ENCODE assay signal across 29 cellular contexts in genomic region chr2:238853724-238854123, GRCh38. TPM values are rescaled to one million over a fixed set of nuclear protein-coding genes. Genes with fewer than 3 reads are reported as not detected.
DNase-seq lines count a peak whose midpoint lies in the region; ATAC-seq and TF ChIP-seq lines count a peak whose summit lies in the region.
"Had no signal": no experiment of that assay in that cellular context is flagged by ENCODE, and none has a peak within 500 bp of the region (broad histone marks: within the 10 kb centered on the region; RNA-seq: fewer than 3 reads in every experiment).

No MANE protein-coding gene starts in this region.

- intact Hi-C loops in sigmoid colon (cut with DNase I): no loop called here
- intact Hi-C loops in activated CD8-positive, alpha-beta T cell treated with anti-CD3 and anti-CD28 coated beads for 36 hours (cut with micrococcal nuclease): no loop called here

- TF ChIP-seq EP300 in sigmoid colon (IDR thresholded peaks at IDR 0.05): no peak

- H3K27me3 ChIP-seq in sigmoid colon: peaks cover 0 to 3% (median 0%) of the 10 kb centered on the region in 3 donors

- DNase-seq in AG09309 (ENCODE audit: low read depth) (no peak), HFFc6 (no peak), fibroblast of the aortic adventitia (ENCODE audit: low read depth) (peak; percentile 60), sigmoid colon (peak; percentile 55), HUDEP-2 (lab: John Stamatoyannopoulos, UW; ENCODE audit: unreplicated experiment in 76 of 76) (no peak)
- DNase-seq in activated T-cell treated with anti-CD3 and anti-CD28 coated beads, Interleukin-2, amount 50 U/mL, for 4 hours: no peak
- no peak for DNase-seq in activated CD8-positive, alpha-beta T cell treated with anti-CD3 and anti-CD28 coated beads for 36 hours
- DNase-seq: ACHN; activated CD4-positive, alpha-beta T cell treated with anti-CD3 and anti-CD28 coated beads, Interleukin-2, amount 50 U/mL, for 48 hours; activated CD4-positive, CD25-positive, alpha-beta regulatory T cell; C1 segment of cervical spinal cord; Caco-2; dermis blood vessel endothelial cell; DMS79; HCEC 1CT; heart left ventricle; left cardiac atrium; NCI-H1417; NCI-H2081 treated with DMSO at 0.1 percent for 48 hours; NCI-H226; NCI-H69; SJCRH30; tibial artery had no signal

- peak overlapping the region in 3 of 4 donors; percentile 92 to 97 (median 96) for H3K27ac ChIP-seq in sigmoid colon
- H3K27ac ChIP-seq: SJCRH30, tibial artery had no signal

- H3K9me3 Mint-ChIP-seq in HFFc6: no peaks in the 10 kb centered on the region
- no peaks in the 10 kb centered on the region for H3K9me3 Mint-ChIP-seq in activated T-cell treated with anti-CD3 and anti-CD28 coated beads, Interleukin-2, amount 50 U/mL, for 4 hours
- no peaks in the 10 kb centered on the region for H3K9me3 Mint-ChIP-seq in activated CD8-positive, alpha-beta T cell treated with anti-CD3 and anti-CD28 coated beads for 36 hours
- H3K9me3 Mint-ChIP-seq: central memory CD8-positive, alpha-beta T cell; memory B cell; stimulated activated naive CD8-positive, alpha-beta T cell treated with anti-CD3 and anti-CD28 coated beads, Interleukin-15, Interleukin-2, amounts not matched to agents 100 ng/mL and 50 ng/mL, for 24 hours had no signal

- ATAC-seq in HG03159 (IDR thresholded peaks at IDR 0.05; ENCODE audit: unreplicated experiment): no peak
- no peak for ATAC-seq in activated T-cell treated with anti-CD3 and anti-CD28 coated beads, Interleukin-2, amount 50 U/mL, for 4 hours
- ATAC-seq in activated CD8-positive, alpha-beta T cell treated with anti-CD3 and anti-CD28 coated beads for 36 hours: no peak
- ATAC-seq: heart left ventricle, left cardiac atrium had no signal

- CTCF ChIA-PET in activated CD8-positive, alpha-beta T cell treated with anti-CD3 and anti-CD28 coated beads for 36 hours (lab: Charles Lee): no interaction called here

- H3K36me3 ChIP-seq in sigmoid colon: no peaks in the 10 kb centered on the region
- H3K36me3 ChIP-seq: heart left ventricle, SJCRH30, tibial artery had no signal

- H3K27ac Mint-ChIP-seq in HFFc6: peak overlapping the region; percentile 98
- H3K27ac Mint-ChIP-seq in activated CD8-positive, alpha-beta T cell treated with anti-CD3 and anti-CD28 coated beads for 36 hours: no peak overlapping the region
- H3K27ac Mint-ChIP-seq: activated naive CD8-positive, alpha-beta T cell; memory B cell; progenitor cell of endocrine pancreas; stimulated activated naive CD8-positive, alpha-beta T cell treated with anti-CD3 and anti-CD28 coated beads, Interleukin-15, Interleukin-2, amounts not matched to agents 100 ng/mL and 50 ng/mL, for 24 hours had no signal

- H3K4me1 ChIP-seq in sigmoid colon: peaks cover 0 to 59% (median 29%) of the 10 kb centered on the region in 4 donors
- H3K4me1 ChIP-seq: Caco-2, SJCRH30 had no signal

- 84% methylated on average over 9 of the region's 9 CpGs for WGBS in sigmoid colon, 2 donors

- peaks cover 75% of the 10 kb centered on the region for H3K4me1 Mint-ChIP-seq in HFFc6 (ENCODE audit: low read depth)
- no peaks in the 10 kb centered on the region for H3K4me1 Mint-ChIP-seq in activated T-cell treated with anti-CD3 and anti-CD28 coated beads, Interleukin-2, amount 50 U/mL, for 4 hours (ENCODE audit: low read depth)
- H3K4me1 Mint-ChIP-seq in activated CD8-positive, alpha-beta T cell treated with anti-CD3 and anti-CD28 coated beads for 36 hours (ENCODE audit: low read depth): no peaks in the 10 kb centered on the region
- H3K4me1 Mint-ChIP-seq: central memory CD8-positive, alpha-beta T cell; memory B cell had no signal

- TF ChIP-seq POLR2A in sigmoid colon (IDR thresholded peaks at IDR 0.05): no peak

- POLR2A ChIA-PET in activated CD8-positive, alpha-beta T cell treated with anti-CD3 and anti-CD28 coated beads for 36 hours (lab: Charles Lee): no interaction called here

- peaks cover 81% of the 10 kb centered on the region for H3K36me3 Mint-ChIP-seq in HFFc6 (ENCODE audit: low read depth)
- no peaks in the 10 kb centered on the region for H3K36me3 Mint-ChIP-seq in activated T-cell treated with anti-CD3 and anti-CD28 coated beads, Interleukin-2, amount 50 U/mL, for 4 hours (ENCODE audit: insufficient read depth)
- no peaks in the 10 kb centered on the region for H3K36me3 Mint-ChIP-seq in activated CD8-positive, alpha-beta T cell treated with anti-CD3 and anti-CD28 coated beads for 36 hours (ENCODE audit: low read depth)
- H3K36me3 Mint-ChIP-seq: activated naive CD8-positive, alpha-beta T cell; memory B cell had no signal

- peak overlapping the region; percentile 90 for H3K4me3 Mint-ChIP-seq in HFFc6
- H3K4me3 Mint-ChIP-seq in activated T-cell treated with anti-CD3 and anti-CD28 coated beads, Interleukin-2, amount 50 U/mL, for 4 hours: no peak overlapping the region
- H3K4me3 Mint-ChIP-seq in activated CD8-positive, alpha-beta T cell treated with anti-CD3 and anti-CD28 coated beads for 36 hours: no peak overlapping the region
- H3K4me3 Mint-ChIP-seq: activated naive CD8-positive, alpha-beta T cell; central memory CD8-positive, alpha-beta T cell; memory B cell; stimulated activated naive CD8-positive, alpha-beta T cell treated with anti-CD3 and anti-CD28 coated beads, Interleukin-15, Interleukin-2, amounts not matched to agents 100 ng/mL and 50 ng/mL, for 24 hours had no signal

- TF ChIP-seq CTCF in AG09309 (IDR thresholded peaks at IDR 0.05; ENCODE audit: control insufficient read depth, insufficient read depth, low read depth, low read length, missing control alignments) (no peak), HFFc6 (IDR thresholded peaks at IDR 0.05) (no peak), fibroblast of the aortic adventitia (IDR thresholded peaks at IDR 0.05; ENCODE audit: insufficient read depth, low read length) (no peak), sigmoid colon (IDR thresholded peaks at IDR 0.05) (no peak)
- TF ChIP-seq CTCF in activated CD8-positive, alpha-beta T cell treated with anti-CD3 and anti-CD28 coated beads for 36 hours (IDR thresholded peaks at IDR 0.05): no peak

- peaks cover 9% of the 10 kb centered on the region for H3K27me3 Mint-ChIP-seq in HFFc6 (ENCODE audit: insufficient read depth)
- H3K27me3 Mint-ChIP-seq in activated T-cell treated with anti-CD3 and anti-CD28 coated beads, Interleukin-2, amount 50 U/mL, for 4 hours (ENCODE audit: low read depth): peaks cover 53% of the 10 kb centered on the region
- peaks cover 40% of the 10 kb centered on the region for H3K27me3 Mint-ChIP-seq in activated CD8-positive, alpha-beta T cell treated with anti-CD3 and anti-CD28 coated beads for 36 hours

- peak overlapping the region; percentile 37 for H3K4me3 ChIP-seq in AG09309 (ENCODE audit: control insufficient read depth, low read depth, low read length)
- H3K4me3 ChIP-seq in fibroblast of the aortic adventitia (ENCODE audit: low read depth, low read length): peak overlapping the region; percentile 62
- H3K4me3 ChIP-seq in sigmoid colon: peak overlapping the region in 2 of 4 donors; percentile 26 to 28
- H3K4me3 ChIP-seq: heart left ventricle, SJCRH30, tibial artery had no signal

- H3K9me3 ChIP-seq in sigmoid colon: no peaks in the 10 kb centered on the region
- H3K9me3 ChIP-seq: Caco-2, heart left ventricle, SJCRH30, tibial artery had no signal

RNA-seq across cellular contexts. Expression of gene TWIST2, which starts 5.8 kb away (rescaled TPM):
- total RNA-seq in HFFc6 (2021; fragmentation: NEBNext Ultra II Directional; extraction: Animal tissue kit (Norgen Biotek cat#: 25700)): 100 to 1,000 TPM; 127 to 146 (median 137) TPM
- total RNA-seq in fibroblast of the aortic adventitia (ENCODE audit: low replicate concordance): 15.8 and 64.1 TPM in 2 replicates
- 10 to 100 TPM; 53.9 to 92.2 (median 79.3) TPM for total RNA-seq in sigmoid colon
- polyA plus RNA-seq in sigmoid colon: 10 to 100 TPM in 1 of 3 donors, 1 to 10 TPM in 1, under 1 TPM in 1; 0.92 to 22.8 (median 3.8) TPM
- not detected for total RNA-seq in activated T-cell treated with anti-CD3 and anti-CD28 coated beads, Interleukin-2, amount 50 U/mL, for 4 hours
- total RNA-seq in activated CD8-positive, alpha-beta T cell treated with anti-CD3 and anti-CD28 coated beads for 36 hours: not detected
- total RNA-seq: Caco-2, dermis blood vessel endothelial cell, progenitor cell of endocrine pancreas, SJCRH30 had no signal

Comparison
In these comparisons a context has a peak if more than half of its experiments do, and no peak if none do; other contexts are left out.
1. DNase-seq: peak in fibroblast of the aortic adventitia (single experiment) and sigmoid colon (single experiment); none in AG09309 (single experiment), HFFc6 (single experiment), HUDEP-2 (0 of 76), activated T-cell treated with anti-CD3 and anti-CD28 coated beads, Interleukin-2, amount 50 U/mL, for 4 hours (single experiment) and activated CD8-positive, alpha-beta T cell treated with anti-CD3 and anti-CD28 coated beads for 36 hours (single experiment).
2. RNA of gene TWIST2, which starts 5.8 kb away (total RNA-seq): 127 to 146 TPM in HFFc6, 53.9 to 92.2 TPM in sigmoid colon and 15.8 to 64.1 TPM in fibroblast of the aortic adventitia; not detected in activated T-cell treated with anti-CD3 and anti-CD28 coated beads, Interleukin-2, amount 50 U/mL, for 4 hours and not detected in activated CD8-positive, alpha-beta T cell treated with anti-CD3 and anti-CD28 coated beads for 36 hours; every median in the first group is over 10 times any median in the second.